35 cellular contexts compared by ENCODE assay signal in genomic region chr19:53904909-53905308, GRCh38. TPM values are rescaled to one million over a fixed set of nuclear protein-coding genes. Genes with fewer than 3 reads are reported as not detected.
"Had no signal": no experiment of that assay in that cellular context is flagged by ENCODE, and none has a peak within 500 bp of the region (broad histone marks: within the 10 kb centered on the region; RNA-seq: fewer than 3 reads in every experiment).

No MANE protein-coding gene starts in this region.

- H3K4me3 ChIP-seq: gastroesophageal sphincter, psoas muscle, sigmoid colon, uterus had no signal

- DNase-seq: activated CD4-positive, alpha-beta memory T cell treated with anti-CD3 and anti-CD28 coated beads for 36 hours; activated CD4-positive, alpha-beta T cell treated with anti-CD3 and anti-CD28 coated beads for 48 hours; activated gamma-delta T cell treated with Interleukin-2 at 50 U/mL for 16 hours; activated naive CD4-positive, alpha-beta T cell treated with anti-CD3 and anti-CD28 coated beads, Interleukin-2, amount 50 U/mL, for 16 hours; activated T-cell treated with anti-CD3 and anti-CD28 coated beads, Interleukin-2, amount 50 U/mL, for 4 hours; amygdala; effector CD8-positive, alpha-beta T cell; erythroblast; head of caudate nucleus; hippocampal formation; left cardiac atrium; left ventricle myocardium superior; naive B cell; nucleus accumbens; sigmoid colon; small intestine; stimulated activated CD4-positive, alpha-beta T cell treated with anti-CD3 and anti-CD28 coated beads, Interleukin-4, amount 100 ng/mL, for 24 hours; substantia nigra; T-helper 9 cell; uterus had no signal

- H3K9me3 Mint-ChIP-seq: activated CD4-positive, alpha-beta memory T cell treated with anti-CD3 and anti-CD28 coated beads for 36 hours; activated T-cell treated with anti-CD3 and anti-CD28 coated beads, Interleukin-2, amount 50 U/mL, for 4 hours; activated T-helper 17 cell treated with anti-CD3 and anti-CD28 coated beads, Interleukin-2, amount 50 U/mL, for 72 hours; neural crest cell; stimulated activated effector memory CD8-positive, alpha-beta T cell treated with anti-CD3 and anti-CD28 coated beads, Interleukin-12 subunit alpha, Interleukin-12 subunit beta, amount 100 ng/mL, for 72 hours; stimulated activated naive CD8-positive, alpha-beta T cell treated with anti-CD3 and anti-CD28 coated beads, Interleukin-15, Interleukin-2, amounts not matched to agents 100 ng/mL and 50 ng/mL, for 24 hours; T-helper 1 cell treated with Interleukin-12 subunit alpha and Interleukin-12 subunit beta and Interleukin-4 antibody, amounts not matched to agents 30 μg/mL and 1 μg/mL, for 36 hours; type B pancreatic cell had no signal

- ATAC-seq: activated T-cell treated with anti-CD3 and anti-CD28 coated beads, Interleukin-2, amount 50 U/mL, for 4 hours; activated T-helper 17 cell treated with anti-CD3 and anti-CD28 coated beads, Interleukin-2, amount 50 U/mL, for 72 hours; gastroesophageal sphincter; left cardiac atrium; left ventricle myocardium superior; psoas muscle; stimulated activated effector memory CD8-positive, alpha-beta T cell treated with anti-CD3 and anti-CD28 coated beads, Interleukin-12 subunit alpha, Interleukin-12 subunit beta, amount 100 ng/mL, for 72 hours had no signal

- H2AFZ ChIP-seq: parathyroid adenoma had no signal

- H3K36me3 Mint-ChIP-seq: activated CD4-positive, alpha-beta memory T cell treated with anti-CD3 and anti-CD28 coated beads for 36 hours; type B pancreatic cell had no signal

- H3K36me3 ChIP-seq: gastroesophageal sphincter, sigmoid colon, uterus had no signal

- H3K4me3 Mint-ChIP-seq: activated CD4-positive, alpha-beta memory T cell treated with anti-CD3 and anti-CD28 coated beads for 36 hours; activated T-cell treated with anti-CD3 and anti-CD28 coated beads, Interleukin-2, amount 50 U/mL, for 4 hours; activated T-helper 17 cell treated with anti-CD3 and anti-CD28 coated beads, Interleukin-2, amount 50 U/mL, for 72 hours; neural crest cell; stimulated activated effector memory CD8-positive, alpha-beta T cell treated with anti-CD3 and anti-CD28 coated beads, Interleukin-12 subunit alpha, Interleukin-12 subunit beta, amount 100 ng/mL, for 72 hours; stimulated activated naive CD8-positive, alpha-beta T cell treated with anti-CD3 and anti-CD28 coated beads, Interleukin-15, Interleukin-2, amounts not matched to agents 100 ng/mL and 50 ng/mL, for 24 hours; T-helper 1 cell treated with Interleukin-12 subunit alpha and Interleukin-12 subunit beta and Interleukin-4 antibody, amounts not matched to agents 30 μg/mL and 1 μg/mL, for 36 hours; type B pancreatic cell had no signal

- H3K27ac ChIP-seq: gastroesophageal sphincter, parathyroid adenoma, psoas muscle, sigmoid colon, uterus, VCaP had no signal

- H3K9ac ChIP-seq: parathyroid adenoma had no signal

- H3K27ac Mint-ChIP-seq: activated CD4-positive, alpha-beta memory T cell treated with anti-CD3 and anti-CD28 coated beads for 36 hours; activated T-helper 17 cell treated with anti-CD3 and anti-CD28 coated beads, Interleukin-2, amount 50 U/mL, for 72 hours; stimulated activated effector memory CD8-positive, alpha-beta T cell treated with anti-CD3 and anti-CD28 coated beads, Interleukin-12 subunit alpha, Interleukin-12 subunit beta, amount 100 ng/mL, for 72 hours; stimulated activated naive CD8-positive, alpha-beta T cell treated with anti-CD3 and anti-CD28 coated beads, Interleukin-15, Interleukin-2, amounts not matched to agents 100 ng/mL and 50 ng/mL, for 24 hours; T-helper 1 cell treated with Interleukin-12 subunit alpha and Interleukin-12 subunit beta and Interleukin-4 antibody, amounts not matched to agents 30 μg/mL and 1 μg/mL, for 36 hours; type B pancreatic cell had no signal

- FAIRE-seq: colon, keratinocyte, small intestine, TTC549 had no signal

- H3K79me2 ChIP-seq: parathyroid adenoma had no signal

- H3K9me3 ChIP-seq: gastroesophageal sphincter, psoas muscle, sigmoid colon, uterus had no signal

RNA-seq across cellular contexts. Expression of gene CACNG7, which starts 4.2 kb away (rescaled TPM):
- total RNA-seq: activated CD4-positive, alpha-beta memory T cell treated with anti-CD3 and anti-CD28 coated beads for 36 hours; activated T-cell treated with anti-CD3 and anti-CD28 coated beads, Interleukin-2, amount 50 U/mL, for 4 hours; activated T-helper 17 cell treated with anti-CD3 and anti-CD28 coated beads, Interleukin-2, amount 50 U/mL, for 72 hours; dermis microvascular lymphatic vessel endothelial cell; gastroesophageal sphincter; left cardiac atrium; left ventricle myocardium superior; lung microvascular endothelial cell; psoas muscle; sigmoid colon had no signal
- polyA plus RNA-seq: keratinocyte had no signal

RNA-seq across cellular contexts. Expression of gene PRKCG, which starts 22.9 kb away (rescaled TPM):
- total RNA-seq: activated CD4-positive, alpha-beta memory T cell treated with anti-CD3 and anti-CD28 coated beads for 36 hours; activated T-cell treated with anti-CD3 and anti-CD28 coated beads, Interleukin-2, amount 50 U/mL, for 4 hours; activated T-helper 17 cell treated with anti-CD3 and anti-CD28 coated beads, Interleukin-2, amount 50 U/mL, for 72 hours; dermis microvascular lymphatic vessel endothelial cell; gastroesophageal sphincter; left cardiac atrium; left ventricle myocardium superior; lung microvascular endothelial cell; psoas muscle; sigmoid colon had no signal
- polyA plus RNA-seq: keratinocyte had no signal

RNA-seq across cellular contexts. Expression of gene CACNG8, which starts 57.8 kb away (rescaled TPM):
- total RNA-seq: activated T-cell treated with anti-CD3 and anti-CD28 coated beads, Interleukin-2, amount 50 U/mL, for 4 hours had no signal
- polyA plus RNA-seq: keratinocyte had no signal
